In the genomic region with DNA sequence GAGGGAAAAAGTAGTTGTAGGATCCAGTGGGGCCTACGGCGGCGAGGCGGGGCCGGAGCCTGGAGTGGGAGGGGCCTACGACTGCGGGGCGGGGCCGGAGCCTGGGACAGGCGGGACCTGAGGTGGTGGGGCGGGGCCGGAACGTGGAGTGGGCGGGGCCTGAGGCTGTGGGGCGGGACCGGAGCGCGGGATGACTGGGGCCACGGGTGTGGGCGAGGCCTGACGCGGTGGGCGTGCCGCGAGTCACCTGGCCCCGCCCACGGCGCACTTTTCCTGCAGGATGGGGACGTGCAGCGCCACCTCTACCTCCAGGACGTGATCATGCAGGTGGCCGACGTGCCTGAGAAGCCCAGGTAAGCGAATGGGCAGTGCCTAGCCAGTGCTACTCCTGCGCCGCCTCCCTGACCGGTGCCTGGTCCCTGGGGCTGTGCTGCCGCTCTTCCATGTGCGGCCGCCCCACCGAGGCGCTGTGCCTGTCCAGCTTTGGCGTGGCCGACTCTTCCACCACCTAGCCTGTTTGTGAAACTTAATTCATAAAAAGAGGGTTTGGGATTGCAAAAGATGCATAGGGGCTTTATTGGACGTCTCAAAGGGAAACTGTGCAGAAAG, we compare ENCODE assay signal across 8 cellular contexts. TPM values are rescaled to one million over a fixed set of nuclear protein-coding genes. Genes with fewer than 3 reads are reported as not detected.
A peak's percentile ranks its signal among the peaks of the same experiment; 100 is the strongest.
DNase-seq lines count a peak whose midpoint lies in the region; ATAC-seq and TF ChIP-seq lines count a peak whose summit lies in the region.

No MANE protein-coding gene starts in this region.

- H3K4me1 ChIP-seq in heart right ventricle (peaks cover 0 to 42% (median 32%) of the 10 kb centered on the region in 9 donors), upper lobe of right lung (peaks cover 28% of the 10 kb centered on the region)

- H3K4me3 ChIP-seq in heart right ventricle (peak overlapping the region; percentile 79 to 100 (median 96)), upper lobe of right lung (peak overlapping the region; percentile 98)

- H3K27me3 Mint-ChIP-seq in HFFc6 (ENCODE audit: insufficient read depth) = peaks cover 4% of the 10 kb centered on the region

- peak overlapping the region; percentile 79 for H3K27ac Mint-ChIP-seq in HFFc6

- H3K36me3 Mint-ChIP-seq in HFFc6 (ENCODE audit: low read depth) = peaks cover 9% of the 10 kb centered on the region

- WGBS in heart right ventricle, 2 donors = 26 to 34% methylated on average over 35 to 45 of the region's 45 CpGs

- H3K27ac ChIP-seq in heart right ventricle = peak overlapping the region; percentile 87 to 99 (median 98)
- H3K27ac ChIP-seq in upper lobe of right lung = peak overlapping the region; percentile 98

- H3K9me3 ChIP-seq in heart right ventricle (no peaks in the 10 kb centered on the region), upper lobe of right lung (no peaks in the 10 kb centered on the region)

- DNase-seq in GM04504 (ENCODE audit: low read depth) (peak; percentile 76), HFFc6 (peak; percentile 79), MV-4-11 (lab: John Stamatoyannopoulos, UW) (peak; percentile 77), T follicular helper cell (ENCODE audit: low read depth) (peak; percentile 94), amniotic epithelial cell (ENCODE audit: low read depth) (peak; percentile 83), heart right ventricle (peak; percentile 91 to 96), posterior vena cava (ENCODE audit: low spot score) (peak; percentile 99), upper lobe of right lung (peak; percentile 98)

- ATAC-seq in heart right ventricle (peak; percentile 94 to 97 (median 95)), upper lobe of right lung (peak; percentile 97)

- H3K4me1 Mint-ChIP-seq in HFFc6 (ENCODE audit: low read depth) = peaks cover 24% of the 10 kb centered on the region

- no peak for TF ChIP-seq CTCF in HFFc6 (IDR thresholded peaks at IDR 0.05)
- TF ChIP-seq CTCF in heart right ventricle (IDR thresholded peaks at IDR 0.05) = no peak
- TF ChIP-seq CTCF in upper lobe of right lung (IDR thresholded peaks at IDR 0.05) = no peak

- H3K36me3 ChIP-seq in heart right ventricle = peaks cover 0 to 45% (median 7%) of the 10 kb centered on the region in 9 donors
- H3K36me3 ChIP-seq in upper lobe of right lung = peaks cover 26% of the 10 kb centered on the region

- intact Hi-C loops in heart right ventricle (cut with DNase I) (loop anchor here in 1 of 10 donors (2.0 kb wide), 1 partner anchor 68 kb away; no protein-coding TSS in a partner anchor), posterior vena cava (cut with DNase I) (no loop called here), upper lobe of right lung (cut with DNase I) (no loop called here)

- H3K27me3 ChIP-seq in heart right ventricle = no peaks in the 10 kb centered on the region
- no peaks in the 10 kb centered on the region for H3K27me3 ChIP-seq in upper lobe of right lung

- peak overlapping the region; percentile 77 for H3K4me3 Mint-ChIP-seq in HFFc6

- no peaks in the 10 kb centered on the region for H3K9me3 Mint-ChIP-seq in HFFc6

RNA-seq across cellular contexts. Expression of a gene that starts 0.5 kb away (rescaled TPM):
- 10 to 100 TPM; 45.7 to 62.0 (median 52.7) TPM for total RNA-seq in HFFc6 (2021; fragmentation: NEBNext Ultra II Directional; extraction: Animal tissue kit (Norgen Biotek cat#: 25700))
- 10 to 100 TPM; 30.6 to 54.6 (median 43.5) TPM for total RNA-seq in heart right ventricle
- 100 to 1,000 TPM in 1 of 2 donors, 10 to 100 TPM in 1; 38.7 to 129 TPM for polyA plus RNA-seq in heart right ventricle
- 10 to 100 TPM; 27.4 to 30.7 TPM for total RNA-seq in posterior vena cava
- 42.8 TPM for total RNA-seq in upper lobe of right lung

RNA-seq across cellular contexts. Expression of a gene that starts 0.5 kb away (rescaled TPM):
- total RNA-seq in HFFc6 (2021; fragmentation: NEBNext Ultra II Directional; extraction: Animal tissue kit (Norgen Biotek cat#: 25700)) = 10 to 100 TPM; 72.5 to 80.8 (median 77.7) TPM
- 10 to 100 TPM; 31.5 to 48.3 (median 36.9) TPM for total RNA-seq in heart right ventricle
- 10 to 100 TPM; 37.5 to 77.6 TPM for polyA plus RNA-seq in heart right ventricle
- 10 to 100 TPM; 35.7 to 36.0 TPM for total RNA-seq in posterior vena cava
- total RNA-seq in upper lobe of right lung = 44.6 TPM

RNA-seq across cellular contexts. Expression of a gene that starts 27.5 kb away (rescaled TPM):
- total RNA-seq in HFFc6 (2021; fragmentation: NEBNext Ultra II Directional; extraction: Animal tissue kit (Norgen Biotek cat#: 25700)) = under 1 TPM in 1 of 6 experiments, not detected in 5; 0.31 TPM
- total RNA-seq in heart right ventricle (under 1 TPM in 1 of 10 donors, not detected in 9; 0.77 TPM), posterior vena cava (not detected), upper lobe of right lung (not detected)
- under 1 TPM in 1 of 2 donors, not detected in 1; 0.09 TPM for polyA plus RNA-seq in heart right ventricle

RNA-seq across cellular contexts. Expression of a gene that starts 32.5 kb away (rescaled TPM):
- total RNA-seq in HFFc6 (2021; fragmentation: NEBNext Ultra II Directional; extraction: Animal tissue kit (Norgen Biotek cat#: 25700)) = 1 to 10 TPM in 5 of 6 experiments, under 1 TPM in 1; 0.99 to 2.9 (median 1.2) TPM
- total RNA-seq in heart right ventricle (1 to 10 TPM; 1.1 to 6.5 (median 1.7) TPM), posterior vena cava (1 to 10 TPM; 7.0 to 9.0 TPM), upper lobe of right lung (20.3 TPM)
- 1 to 10 TPM in 1 of 2 donors, under 1 TPM in 1; 0.88 to 1.4 TPM for polyA plus RNA-seq in heart right ventricle

RNA-seq across cellular contexts. Expression of a gene that starts 38.0 kb away (rescaled TPM):
- not detected for total RNA-seq in HFFc6 (2021; fragmentation: NEBNext Ultra II Directional; extraction: Animal tissue kit (Norgen Biotek cat#: 25700))
- total RNA-seq in heart right ventricle (not detected), posterior vena cava (not detected), upper lobe of right lung (not detected)
- not detected for polyA plus RNA-seq in heart right ventricle

Comparison
In these comparisons a context has a peak if more than half of its experiments do, and no peak if none do; other contexts are left out.
1. Peak in every context shown above with its lines: DNase-seq, ATAC-seq, H3K4me3 ChIP-seq and H3K27ac ChIP-seq.